ENCODE assay signal across 21 cellular contexts in genomic region chr5:801472-801871, GRCh38. TPM values are rescaled to one million over a fixed set of nuclear protein-coding genes. Genes with fewer than 3 reads are reported as not detected.
DNase-seq lines count a peak whose midpoint lies in the region; ATAC-seq and TF ChIP-seq lines count a peak whose summit lies in the region.
"Had no signal": no experiment of that assay in that cellular context is flagged by ENCODE, and none has a peak within 500 bp of the region (broad histone marks: within the 10 kb centered on the region; RNA-seq: fewer than 3 reads in every experiment).

No MANE protein-coding gene starts in this region.

- no peak overlapping the region for H3K4me3 ChIP-seq in heart left ventricle
- H3K4me3 ChIP-seq in dorsolateral prefrontal cortex: peak overlapping the region in 3 of 59 donors; percentile 4 to 26 (median 8)
- H3K4me3 ChIP-seq in left lung: no peak overlapping the region
- H3K4me3 ChIP-seq in upper lobe of right lung: no peak overlapping the region
- H3K4me3 ChIP-seq: MG63 had no signal

- 91 to 95% (median 93%) methylated on average over 6 of the region's 6 CpGs; no CpG with 5 or more reads in 1 of the 4 donors for WGBS in heart left ventricle, 4 donors

- TF ChIP-seq POLR2A in heart left ventricle (IDR thresholded peaks at IDR 0.05): no peak

- intact Hi-C loops in Right ventricle myocardium inferior (cut with DNase I): no loop called here
- intact Hi-C loops in heart left ventricle (cut with DNase I): no loop called here
- intact Hi-C loops in dorsolateral prefrontal cortex (cut with DNase I): no loop called here
- intact Hi-C loops in left lung (cut with DNase I): no loop called here
- intact Hi-C loops in upper lobe of right lung (cut with DNase I): no loop called here

- H3K27me3 ChIP-seq in heart left ventricle: no peaks in the 10 kb centered on the region
- H3K27me3 ChIP-seq in dorsolateral prefrontal cortex: no peaks in the 10 kb centered on the region
- H3K27me3 ChIP-seq in left lung: no peaks in the 10 kb centered on the region
- no peaks in the 10 kb centered on the region for H3K27me3 ChIP-seq in upper lobe of right lung
- H3K27me3 ChIP-seq: MG63 had no signal

- no peaks in the 10 kb centered on the region for H3K4me1 ChIP-seq in heart left ventricle
- peaks cover 0 to 4% of the 10 kb centered on the region in 2 donors for H3K4me1 ChIP-seq in left lung
- H3K4me1 ChIP-seq in upper lobe of right lung: no peaks in the 10 kb centered on the region

- H3K36me3 ChIP-seq in heart left ventricle (peaks cover 0 to 3% (median 0%) of the 10 kb centered on the region in 9 donors), left lung (no peaks in the 10 kb centered on the region), upper lobe of right lung (no peaks in the 10 kb centered on the region)
- H3K36me3 ChIP-seq: MG63 had no signal

- H3K27ac ChIP-seq in heart left ventricle (no peak overlapping the region), dorsolateral prefrontal cortex (peak overlapping the region in 32 of 59 donors; percentile 0 to 87 (median 64)), left lung (no peak overlapping the region), upper lobe of right lung (no peak overlapping the region)

- TF ChIP-seq CTCF in heart left ventricle (IDR thresholded peaks at IDR 0.05) (no peak), dorsolateral prefrontal cortex (IDR thresholded peaks at IDR 0.05 in 54 of 56, conservative IDR thresholded peaks at IDR 0.05 in 2 of 56; ENCODE audit: low read depth in 1 of 56, partially characterized antibody in 56 of 56) (no peak), left lung (IDR thresholded peaks at IDR 0.05) (no peak), upper lobe of right lung (IDR thresholded peaks at IDR 0.05) (no peak)

- H3K9me3 ChIP-seq in heart left ventricle (peaks cover 0 to 19% (median 4%) of the 10 kb centered on the region in 12 donors), left lung (peaks cover 0 to 7% of the 10 kb centered on the region in 2 donors), upper lobe of right lung (no peaks in the 10 kb centered on the region)
- H3K9me3 ChIP-seq: MG63 had no signal

- ATAC-seq in Right ventricle myocardium inferior (peak; percentile 42), heart left ventricle (no peak), left lung (peak; percentile 26), upper lobe of right lung (peak; percentile 29)

- no peak for DNase-seq in Right ventricle myocardium inferior (ENCODE audit: missing footprints)
- no peak for DNase-seq in heart left ventricle
- DNase-seq in dorsolateral prefrontal cortex: no peak
- no peak for DNase-seq in left lung
- DNase-seq in upper lobe of right lung: no peak
- DNase-seq in stimulated activated CD4-positive, alpha-beta T cell treated with anti-CD3 and anti-CD28 coated beads, Interleukin-4, amount 100 ng/mL, for 1 hour: no peak
- DNase-seq in NCI-H187 (lab: John Stamatoyannopoulos, UW): no peak
- no peak for DNase-seq in HUDEP-2 (lab: John Stamatoyannopoulos, UW; ENCODE audit: unreplicated experiment in 76 of 76)
- DNase-seq: 8988T, AML-193, EL, GF-D8, Kasumi-1, MG63, NCI-H1417, NCI-H1694 treated with DMSO at 0.1 percent for 48 hours, NCI-H446, NCI-H526, Right ventricle myocardium superior had no signal

RNA-seq across cellular contexts. Expression of gene ZDHHC11B, which starts 16.9 kb away (rescaled TPM):
- total RNA-seq in Right ventricle myocardium inferior (14.7 TPM), heart left ventricle (10 to 100 TPM in 5 of 9 donors, 1 to 10 TPM in 4; 5.1 to 26.5 (median 10.2) TPM), dorsolateral prefrontal cortex (100 to 1,000 TPM in 46 of 120 experiments, 10 to 100 TPM in 74; 24.8 to 406 (median 87.8) TPM), left lung (10 to 100 TPM in 1 of 2 donors, 1 to 10 TPM in 1; 8.4 to 26.4 TPM), upper lobe of right lung (8.0 TPM)
- polyA plus RNA-seq in heart left ventricle: 1 to 10 TPM; 3.0 to 8.8 TPM
- polyA plus RNA-seq: AG04450, CD14-positive monocyte had no signal

RNA-seq across cellular contexts. Expression of gene ZDHHC11, which starts 49.3 kb away (rescaled TPM):
- total RNA-seq in Right ventricle myocardium inferior: 38.0 TPM
- total RNA-seq in heart left ventricle: 10 to 100 TPM in 6 of 9 donors, 1 to 10 TPM in 3; 6.6 to 25.0 (median 10.8) TPM
- 10 to 100 TPM in 1 of 2 donors, 1 to 10 TPM in 1; 6.3 to 12.5 TPM for polyA plus RNA-seq in heart left ventricle
- total RNA-seq in dorsolateral prefrontal cortex: 100 to 1,000 TPM in 46 of 120 experiments, 10 to 100 TPM in 74; 26.8 to 269 (median 86.7) TPM
- 10 to 100 TPM; 14.6 to 34.9 TPM for total RNA-seq in left lung
- total RNA-seq in upper lobe of right lung: 12.6 TPM
- polyA plus RNA-seq: CD14-positive monocyte had no signal

Comparison
In these comparisons a context has a peak if more than half of its experiments do, and no peak if none do; other contexts are left out.
1. ATAC-seq: peak in Right ventricle myocardium inferior (single experiment), left lung (single experiment) and upper lobe of right lung (single experiment); none in heart left ventricle (0 of 4).
2. H3K27ac ChIP-seq: peak in dorsolateral prefrontal cortex (32 of 59); none in heart left ventricle (0 of 12), left lung (0 of 2) and upper lobe of right lung (single experiment).